ENCODE assay signal across 9 cellular contexts in the genomic region with DNA sequence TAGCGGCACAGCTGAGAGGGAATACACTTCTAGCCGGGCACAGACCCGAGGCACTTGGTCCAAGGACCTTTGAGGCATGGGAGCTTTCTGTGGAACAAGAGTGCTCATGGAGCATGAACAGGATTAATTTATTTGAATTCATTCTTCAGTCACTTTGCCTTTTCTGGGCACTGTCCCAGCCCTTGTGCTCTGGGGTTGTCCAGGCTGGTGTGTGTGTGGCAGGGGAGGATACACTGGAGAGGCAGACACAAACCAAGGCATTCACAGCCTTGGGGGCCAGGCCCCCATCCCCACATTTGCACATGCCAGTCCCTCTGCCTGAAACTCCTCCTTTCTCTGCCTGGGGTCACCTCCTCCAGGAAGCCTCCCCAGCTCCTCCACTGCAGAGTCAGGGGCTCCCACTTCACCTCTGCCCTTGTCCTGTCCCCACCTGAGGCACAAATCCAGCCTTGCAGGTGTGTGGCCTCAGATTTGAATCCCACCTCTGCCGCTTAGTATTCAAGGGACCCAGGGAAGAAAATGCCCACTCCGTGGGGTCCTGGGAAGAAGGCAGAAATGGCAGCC.
"Had no signal": no experiment of that assay in that cellular context is flagged by ENCODE, and none has a peak within 500 bp of the region (broad histone marks: within the 10 kb centered on the region; RNA-seq: fewer than 3 reads in every experiment).

No MANE protein-coding gene starts in this region.

- H3K4me3 Mint-ChIP-seq: activated CD4-positive, alpha-beta T cell treated with anti-CD3 and anti-CD28 coated beads, Interleukin-2, amount 10 ng/mL, durations not matched to agents 7 days and 5 days; activated naive CD8-positive, alpha-beta T cell treated with anti-CD3 and anti-CD28 coated beads for 36 hours; activated T-cell treated with anti-CD3 and anti-CD28 coated beads, Interleukin-2, amount 50 U/mL, for 72 hours; immature natural killer cell; stimulated activated effector memory CD8-positive, alpha-beta T cell treated with anti-CD3 and anti-CD28 coated beads, Interleukin-12 subunit alpha, Interleukin-12 subunit beta, amount 100 ng/mL, for 72 hours; WTC11 had no signal

- H3K27ac Mint-ChIP-seq: activated CD4-positive, alpha-beta T cell treated with anti-CD3 and anti-CD28 coated beads, Interleukin-2, amount 10 ng/mL, durations not matched to agents 7 days and 5 days; activated naive CD8-positive, alpha-beta T cell treated with anti-CD3 and anti-CD28 coated beads for 36 hours; activated T-cell treated with anti-CD3 and anti-CD28 coated beads, Interleukin-2, amount 50 U/mL, for 72 hours; immature natural killer cell; stimulated activated effector memory CD8-positive, alpha-beta T cell treated with anti-CD3 and anti-CD28 coated beads, Interleukin-12 subunit alpha, Interleukin-12 subunit beta, amount 100 ng/mL, for 72 hours had no signal

- H3K27me3 Mint-ChIP-seq: activated naive CD8-positive, alpha-beta T cell treated with anti-CD3 and anti-CD28 coated beads for 36 hours had no signal

- H3K4me1 Mint-ChIP-seq: activated CD4-positive, alpha-beta T cell treated with anti-CD3 and anti-CD28 coated beads, Interleukin-2, amount 10 ng/mL, durations not matched to agents 7 days and 5 days; activated naive CD8-positive, alpha-beta T cell treated with anti-CD3 and anti-CD28 coated beads for 36 hours; immature natural killer cell had no signal

- H3K9me3 Mint-ChIP-seq: activated CD4-positive, alpha-beta T cell treated with anti-CD3 and anti-CD28 coated beads, Interleukin-2, amount 10 ng/mL, durations not matched to agents 7 days and 5 days; immature natural killer cell had no signal

- H3K36me3 Mint-ChIP-seq: activated naive CD8-positive, alpha-beta T cell treated with anti-CD3 and anti-CD28 coated beads for 36 hours; stimulated activated effector memory CD8-positive, alpha-beta T cell treated with anti-CD3 and anti-CD28 coated beads, Interleukin-12 subunit alpha, Interleukin-12 subunit beta, amount 100 ng/mL, for 72 hours; WTC11 had no signal

- ATAC-seq: activated T-cell treated with anti-CD3 and anti-CD28 coated beads, Interleukin-2, amount 50 U/mL, for 72 hours; stimulated activated effector memory CD8-positive, alpha-beta T cell treated with anti-CD3 and anti-CD28 coated beads, Interleukin-12 subunit alpha, Interleukin-12 subunit beta, amount 100 ng/mL, for 72 hours; WTC11 had no signal

- DNase-seq: activated CD4-positive, alpha-beta T cell treated with anti-CD3 and anti-CD28 coated beads, Interleukin-2, amount 10 ng/mL, durations not matched to agents 7 days and 5 days; activated CD8-positive, alpha-beta memory T cell treated with anti-CD3 and anti-CD28 coated beads, Interleukin-2, amount 50 U/mL, for 48 hours; activated naive CD8-positive, alpha-beta T cell treated with anti-CD3 and anti-CD28 coated beads for 36 hours; activated T-cell treated with anti-CD3 and anti-CD28 coated beads, Interleukin-2, amount 50 U/mL, for 72 hours; immature natural killer cell; SW 1271; trophoblast cell had no signal
